8 cellular contexts compared by ENCODE assay signal in the genomic region with DNA sequence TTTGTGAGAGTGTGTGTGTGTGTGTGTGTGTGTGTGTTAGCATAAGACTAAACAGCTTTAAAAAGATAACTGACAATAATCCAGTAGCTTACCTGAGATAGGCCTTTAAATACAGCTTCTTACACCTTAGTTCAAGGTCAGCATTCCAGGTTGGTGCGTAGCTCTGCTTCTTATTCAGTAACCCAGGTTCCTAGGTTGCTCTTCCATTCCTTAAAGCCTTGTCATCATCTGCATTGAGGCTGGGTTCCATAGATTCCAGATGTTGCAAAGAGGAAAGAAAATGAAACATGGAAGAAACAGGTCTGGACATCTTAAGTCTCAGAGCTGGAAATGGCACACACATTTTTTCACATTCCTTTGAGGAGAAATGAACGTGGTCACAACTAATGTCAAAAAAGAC. TPM values are rescaled to one million over a fixed set of nuclear protein-coding genes. Genes with fewer than 3 reads are reported as not detected.
"Had no signal": no experiment of that assay in that cellular context is flagged by ENCODE, and none has a peak within 500 bp of the region (broad histone marks: within the 10 kb centered on the region; RNA-seq: fewer than 3 reads in every experiment).

No MANE protein-coding gene starts in this region.

- H3K4me1 ChIP-seq: HAP-1 had no signal

- H3K9ac ChIP-seq: GM23248 had no signal

- DNase-seq: GM23248, GOT3, H7, HFFc6 had no signal

- H3K27ac ChIP-seq: GM23248, HL-60 had no signal

- H3K36me3 ChIP-seq: HAP-1 had no signal

- ATAC-seq: HCT116, HepG2 had no signal

- FAIRE-seq: HepG2 had no signal

- H2AFZ ChIP-seq: GM23248 had no signal

- H3K4me3 ChIP-seq: GM23248, HAP-1 had no signal

- H3K9me3 ChIP-seq: HAP-1 had no signal

RNA-seq across cellular contexts. Expression of a gene that starts 53.9 kb away (rescaled TPM):
- total RNA-seq: HepG2 had no signal
- polyA plus RNA-seq: HepG2 had no signal
